In the genomic region with DNA sequence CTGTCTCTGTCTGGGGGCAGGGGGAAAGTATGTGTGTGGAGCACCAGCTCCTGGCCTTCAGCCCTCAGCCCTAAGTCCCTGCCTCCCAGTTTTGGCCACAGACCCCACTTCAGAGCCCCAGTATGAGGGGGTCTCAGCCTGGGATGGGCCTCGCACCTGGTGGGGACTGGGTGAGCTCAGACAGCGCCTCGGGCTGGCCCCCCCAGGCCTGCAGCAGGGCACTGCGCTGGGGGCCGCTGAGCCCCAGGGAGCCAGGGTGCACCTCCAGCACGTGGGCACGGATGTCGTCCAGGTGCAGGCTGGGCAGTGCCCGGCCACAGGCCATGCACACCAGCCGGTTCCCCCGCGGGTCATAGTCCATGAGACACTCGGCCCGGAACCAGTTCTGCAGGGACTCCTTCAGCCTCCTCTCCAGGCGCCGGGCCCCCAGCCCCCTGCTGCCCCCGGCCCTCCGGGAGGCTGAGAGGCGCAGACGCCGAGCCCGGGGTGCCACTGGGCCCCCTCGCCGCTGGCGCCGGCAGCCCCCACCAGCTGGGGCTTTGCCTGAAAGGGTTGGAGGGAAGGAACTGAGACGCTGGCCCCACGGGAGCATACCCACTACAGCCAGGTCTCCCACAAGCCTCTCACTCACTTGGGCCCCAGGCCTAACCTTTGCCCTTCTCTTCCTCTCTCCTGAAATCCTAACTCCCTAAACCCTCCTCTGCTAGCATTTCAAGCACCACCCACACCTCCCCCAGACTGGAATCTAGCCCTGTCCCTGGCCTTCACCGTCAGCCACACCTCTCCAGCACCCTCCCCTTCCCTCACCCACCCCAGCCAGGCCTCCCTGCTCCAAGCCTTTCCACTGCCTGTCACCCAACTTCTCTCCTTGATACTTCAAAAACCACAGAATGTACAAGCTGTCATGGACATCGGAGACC, we compare ENCODE assay signal across 12 cellular contexts. TPM values are rescaled to one million over a fixed set of nuclear protein-coding genes. Genes with fewer than 3 reads are reported as not detected.
DNase-seq lines count a peak whose midpoint lies in the region; ATAC-seq and TF ChIP-seq lines count a peak whose summit lies in the region.
"Had no signal": no experiment of that assay in that cellular context is flagged by ENCODE, and none has a peak within 500 bp of the region (broad histone marks: within the 10 kb centered on the region; RNA-seq: fewer than 3 reads in every experiment).

No MANE protein-coding gene starts in this region.

- peak overlapping the region; percentile 26 for H3K27ac Mint-ChIP-seq in mesothelial cell of epicardium
- no peak overlapping the region for H3K27ac Mint-ChIP-seq in activated CD8-positive, alpha-beta T cell treated with anti-CD3 and anti-CD28 coated beads, Interleukin-2, amount 10 ng/mL, durations not matched to agents 7 days and 5 days
- H3K27ac Mint-ChIP-seq: activated CD8-positive, alpha-beta memory T cell treated with anti-CD3 and anti-CD28 coated beads, Interleukin-2, amount 10 ng/mL, durations not matched to agents 7 days and 5 days; stimulated activated naive CD8-positive, alpha-beta T cell treated with anti-CD3 and anti-CD28 coated beads, Interleukin-15, amount 100 ng/mL, for 72 hours had no signal

- no peaks in the 10 kb centered on the region for H3K27me3 Mint-ChIP-seq in mesothelial cell of epicardium (ENCODE audit: low read depth)
- H3K27me3 Mint-ChIP-seq in activated CD8-positive, alpha-beta T cell treated with anti-CD3 and anti-CD28 coated beads, Interleukin-2, amount 10 ng/mL, durations not matched to agents 7 days and 5 days (ENCODE audit: low read depth), result peaks cover 3% of the 10 kb centered on the region

- no peaks in the 10 kb centered on the region for H3K9me3 Mint-ChIP-seq in mesothelial cell of epicardium
- no peaks in the 10 kb centered on the region for H3K9me3 Mint-ChIP-seq in activated CD8-positive, alpha-beta T cell treated with anti-CD3 and anti-CD28 coated beads, Interleukin-2, amount 10 ng/mL, durations not matched to agents 7 days and 5 days (ENCODE audit: insufficient read depth)
- H3K9me3 Mint-ChIP-seq: stimulated activated naive CD8-positive, alpha-beta T cell treated with anti-CD3 and anti-CD28 coated beads, Interleukin-15, amount 100 ng/mL, for 72 hours had no signal

- H3K4me3 ChIP-seq in coronary artery, result no peak overlapping the region

- intact Hi-C loops in left cardiac atrium (cut with DNase I), result loop anchor here (5.0 to 10.0 kb wide), 2 partner anchors 177 to 180 kb away; no protein-coding TSS in a partner anchor
- intact Hi-C loops in Right ventricle myocardium superior (cut with DNase I), result no loop called here

- H3K36me3 Mint-ChIP-seq in mesothelial cell of epicardium, result no peaks in the 10 kb centered on the region
- no peaks in the 10 kb centered on the region for H3K36me3 Mint-ChIP-seq in activated CD8-positive, alpha-beta T cell treated with anti-CD3 and anti-CD28 coated beads, Interleukin-2, amount 10 ng/mL, durations not matched to agents 7 days and 5 days (ENCODE audit: low read depth)
- H3K36me3 Mint-ChIP-seq: activated CD8-positive, alpha-beta memory T cell treated with anti-CD3 and anti-CD28 coated beads, Interleukin-2, amount 10 ng/mL, durations not matched to agents 7 days and 5 days had no signal

- TF ChIP-seq CTCF in coronary artery (IDR thresholded peaks at IDR 0.05) (no peak), mesothelial cell of epicardium (IDR thresholded peaks at IDR 0.05; ENCODE audit: unreplicated experiment) (no peak)

- peaks cover 36% of the 10 kb centered on the region for H3K4me1 Mint-ChIP-seq in mesothelial cell of epicardium
- peaks cover 15% of the 10 kb centered on the region for H3K4me1 Mint-ChIP-seq in activated CD8-positive, alpha-beta T cell treated with anti-CD3 and anti-CD28 coated beads, Interleukin-2, amount 10 ng/mL, durations not matched to agents 7 days and 5 days (ENCODE audit: low read depth)

- CTCF ChIA-PET in activated CD8-positive, alpha-beta T cell treated with anti-CD3 and anti-CD28 coated beads, Interleukin-2, amount 10 ng/mL, durations not matched to agents 7 days and 5 days (lab: Charles Lee), result interaction anchor here (1.7 kb wide), 1 partner anchor 9 kb away, joined by 4 read pairs; no protein-coding TSS in a partner anchor

- ATAC-seq in left cardiac atrium (peak in 1 of 2 donors; percentile 8), Right ventricle myocardium superior (ENCODE audit: poor library complexity) (no peak)
- no peak for ATAC-seq in activated CD8-positive, alpha-beta T cell treated with anti-CD3 and anti-CD28 coated beads, Interleukin-2, amount 10 ng/mL, durations not matched to agents 7 days and 5 days
- ATAC-seq: activated CD8-positive, alpha-beta memory T cell treated with anti-CD3 and anti-CD28 coated beads, Interleukin-2, amount 10 ng/mL, durations not matched to agents 7 days and 5 days had no signal

- DNase-seq in left cardiac atrium (peak; percentile 30), Right ventricle myocardium superior (no peak), coronary artery (ENCODE audit: low spot score) (peak; percentile 74), mesothelial cell of epicardium (ENCODE audit: low spot score in 2 of 2, unreplicated experiment in 2 of 2) (no peak), DMS114 treated with DMSO at 0.1 percent for 48 hours (lab: John Stamatoyannopoulos, UW; ENCODE audit: unreplicated experiment) (no peak), GDM1 (lab: John Stamatoyannopoulos, UW) (no peak), glomerular visceral epithelial cell (ENCODE audit: extremely low spot score) (no peak)
- DNase-seq in activated CD8-positive, alpha-beta T cell treated with anti-CD3 and anti-CD28 coated beads, Interleukin-2, amount 10 ng/mL, durations not matched to agents 7 days and 5 days, result no peak
- DNase-seq: activated CD8-positive, alpha-beta memory T cell treated with anti-CD3 and anti-CD28 coated beads, Interleukin-2, amount 10 ng/mL, durations not matched to agents 7 days and 5 days; brain microvascular endothelial cell; NCI-H1417 treated with DMSO at 0.1 percent for 48 hours; stimulated activated naive CD8-positive, alpha-beta T cell treated with anti-CD3 and anti-CD28 coated beads, Interleukin-15, amount 100 ng/mL, for 72 hours had no signal

- POLR2A ChIA-PET in activated CD8-positive, alpha-beta T cell treated with anti-CD3 and anti-CD28 coated beads, Interleukin-2, amount 10 ng/mL, durations not matched to agents 7 days and 5 days (lab: Charles Lee), result no interaction called here

- H3K27ac ChIP-seq in coronary artery, result peak overlapping the region in 1 of 2 donors; percentile 74
- H3K27ac ChIP-seq: brain microvascular endothelial cell had no signal

- peak overlapping the region; percentile 34 for H3K4me3 Mint-ChIP-seq in mesothelial cell of epicardium
- no peak overlapping the region for H3K4me3 Mint-ChIP-seq in activated CD8-positive, alpha-beta T cell treated with anti-CD3 and anti-CD28 coated beads, Interleukin-2, amount 10 ng/mL, durations not matched to agents 7 days and 5 days
- H3K4me3 Mint-ChIP-seq: activated CD8-positive, alpha-beta memory T cell treated with anti-CD3 and anti-CD28 coated beads, Interleukin-2, amount 10 ng/mL, durations not matched to agents 7 days and 5 days had no signal

RNA-seq across cellular contexts. Expression of a gene that starts 3.6 kb away (rescaled TPM):
- total RNA-seq in left cardiac atrium, result 10 to 100 TPM; 15.5 to 16.0 TPM
- 12.5 TPM for total RNA-seq in Right ventricle myocardium superior
- 56.8 to 62.1 TPM (median 58.5 TPM) in 3 replicates for total RNA-seq in mesothelial cell of epicardium
- total RNA-seq in activated CD8-positive, alpha-beta T cell treated with anti-CD3 and anti-CD28 coated beads, Interleukin-2, amount 10 ng/mL, durations not matched to agents 7 days and 5 days, result 1 to 10 TPM; 4.5 to 5.6 TPM

RNA-seq across cellular contexts. Expression of a gene that starts 48.3 kb away (rescaled TPM):
- total RNA-seq in left cardiac atrium (10 to 100 TPM; 13.3 to 13.5 TPM), Right ventricle myocardium superior (11.3 TPM), mesothelial cell of epicardium (55.5 to 63.7 TPM (median 60.1 TPM) in 3 replicates)
- total RNA-seq in activated CD8-positive, alpha-beta T cell treated with anti-CD3 and anti-CD28 coated beads, Interleukin-2, amount 10 ng/mL, durations not matched to agents 7 days and 5 days, result 10 to 100 TPM; 49.1 to 50.4 TPM

Comparison
In these comparisons a context has a peak if more than half of its experiments do, and no peak if none do; other contexts are left out.
1. DNase-seq: peak in left cardiac atrium (single experiment) and coronary artery (single experiment); none in Right ventricle myocardium superior (single experiment), mesothelial cell of epicardium (0 of 2), DMS114 treated with DMSO at 0.1 percent for 48 hours (single experiment), GDM1 (single experiment), activated CD8-positive, alpha-beta T cell treated with anti-CD3 and anti-CD28 coated beads, Interleukin-2, amount 10 ng/mL, durations not matched to agents 7 days and 5 days (single experiment) and glomerular visceral epithelial cell (single experiment).